1 cellular context compared by ENCODE assay signal in the genomic region with DNA sequence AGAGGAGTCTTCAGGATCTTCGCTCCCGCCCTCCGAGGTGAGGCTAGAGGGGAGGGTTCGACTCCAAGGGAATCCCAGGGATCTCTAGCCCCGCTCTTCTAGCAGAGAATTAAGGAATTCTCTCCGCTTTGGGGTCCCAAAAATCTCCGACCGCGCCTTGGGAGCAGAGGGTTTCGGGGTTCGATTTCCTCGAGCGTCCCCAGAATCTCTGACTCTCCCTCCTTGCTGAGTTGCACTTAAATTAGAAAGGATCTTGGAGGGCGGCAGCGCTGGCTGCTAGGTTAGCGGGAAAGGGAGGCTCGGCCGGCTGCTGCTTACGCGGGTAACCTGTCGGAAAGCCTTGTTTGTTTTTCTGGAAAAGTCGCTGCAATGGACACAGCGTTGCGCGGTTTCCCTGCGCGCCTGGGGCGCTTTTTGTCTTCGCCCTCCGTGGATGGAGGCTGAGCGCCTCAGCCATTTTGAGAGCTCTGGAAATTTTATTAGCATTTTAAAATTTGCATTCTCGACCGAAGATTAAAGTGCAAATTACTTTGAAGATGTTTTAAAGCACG.
TF ChIP-seq lines count a peak whose summit lies in the region.

No MANE protein-coding gene starts in this region.

TF ChIP-seq in H1, 55 proteins besides CTCF, POLR2A, EP300 and RAD21:
- peak; percentile 89 for TF ChIP-seq RNF2 (IDR thresholded peaks at IDR 0.05; ENCODE audit: borderline replicate concordance, low read depth, low read length, missing control alignments, poor library complexity, severe bottlenecking)
- peak; percentile 59 for TF ChIP-seq KDM1A (IDR thresholded peaks at IDR 0.05; ENCODE audit: borderline replicate concordance, low read length)
- 0 out of 2 replicates have a peak, but pooled peaks have one; percentile 35 for TF ChIP-seq CREB1 (IDR thresholded peaks at IDR 0.05)
- peak; percentile 4; the same call in 1 of the 2 replicates for TF ChIP-seq CBX8 (IDR thresholded peaks at IDR 0.05; ENCODE audit: borderline replicate concordance, low read depth, low read length)
- 0 out of 2 replicates have a peak, but pooled peaks have one; percentile 46 for TF ChIP-seq YY1 (IDR thresholded peaks at IDR 0.05; ENCODE audit: low read depth, low read length)
- TF ChIP-seq ASH2L (IDR thresholded peaks at IDR 0.05; ENCODE audit: low read length), result no peak
- peak; percentile 90 for TF ChIP-seq EZH2 (IDR thresholded peaks at IDR 0.05; ENCODE audit: low read depth, low read length, severe bottlenecking)
- no peak for TF ChIP-seq SP2 (IDR thresholded peaks at IDR 0.05; ENCODE audit: low read length)
- peak; percentile 85 for TF ChIP-seq SUZ12 (IDR thresholded peaks at IDR 0.05; ENCODE audit: low read length)
- no peak for TF ChIP-seq HDAC6 (IDR thresholded peaks at IDR 0.05; ENCODE audit: low read depth, low read length)
- no peak for TF ChIP-seq JUN (IDR thresholded peaks at IDR 0.05; ENCODE audit: low read depth, low read length)
